In genomic region chr2:226906439-226906796, GRCh38 we compare ENCODE assay signal across 13 cellular contexts.
A peak's percentile ranks its signal among the peaks of the same experiment; 100 is the strongest.
DNase-seq lines count a peak whose midpoint lies in the region; ATAC-seq lines count a peak whose summit lies in the region.
"Had no signal": no experiment of that assay in that cellular context is flagged by ENCODE, and none has a peak within 500 bp of the region (broad histone marks: within the 10 kb centered on the region; RNA-seq: fewer than 3 reads in every experiment).

No MANE protein-coding gene starts in this region.

- no peaks in the 10 kb centered on the region for H3K9me3 Mint-ChIP-seq in stimulated activated naive CD8-positive, alpha-beta T cell treated with anti-CD3 and anti-CD28 coated beads, Interleukin-15, Interleukin-2, amounts not matched to agents 100 ng/mL and 50 ng/mL, for 24 hours

- H3K27me3 Mint-ChIP-seq in stimulated activated naive CD8-positive, alpha-beta T cell treated with anti-CD3 and anti-CD28 coated beads, Interleukin-15, Interleukin-2, amounts not matched to agents 100 ng/mL and 50 ng/mL, for 24 hours = no peaks in the 10 kb centered on the region

- H3K27ac Mint-ChIP-seq in stimulated activated naive CD8-positive, alpha-beta T cell treated with anti-CD3 and anti-CD28 coated beads, Interleukin-15, Interleukin-2, amounts not matched to agents 100 ng/mL and 50 ng/mL, for 24 hours = peak overlapping the region; percentile 46

- no peak for ATAC-seq in stimulated activated naive CD8-positive, alpha-beta T cell treated with anti-CD3 and anti-CD28 coated beads, Interleukin-15, Interleukin-2, amounts not matched to agents 100 U/mL and 50 U/mL, for 24 hours
- ATAC-seq in HG02798 (IDR thresholded peaks at IDR 0.05; ENCODE audit: poor library complexity, unreplicated experiment) (peak; percentile 54), HG03571 (IDR thresholded peaks at IDR 0.05; ENCODE audit: unreplicated experiment) (peak; percentile 56)
- ATAC-seq: A549, left ventricle myocardium superior had no signal

- DNase-seq in stimulated activated naive CD8-positive, alpha-beta T cell treated with anti-CD3 and anti-CD28 coated beads, Interleukin-15, Interleukin-2, amounts not matched to agents 100 U/mL and 50 U/mL, for 24 hours = no peak
- DNase-seq in NCI-H187 (lab: John Stamatoyannopoulos, UW) (no peak), NCI-H1105 treated with DMSO at 0.1 percent for 48 hours (lab: John Stamatoyannopoulos, UW) (no peak), NCI-H2107 treated with DMSO at 0.1 percent for 48 hours (lab: John Stamatoyannopoulos, UW; ENCODE audit: unreplicated experiment) (no peak), activated gamma-delta T cell treated with Interleukin-2 at 50 U/mL for 16 hours (no peak)
- DNase-seq: activated CD4-positive, alpha-beta T cell treated with anti-CD3 and anti-CD28 coated beads for 1 hour; Kasumi-1; left ventricle myocardium superior; OCI-M1 had no signal

- peaks cover 37% of the 10 kb centered on the region for H3K36me3 Mint-ChIP-seq in stimulated activated naive CD8-positive, alpha-beta T cell treated with anti-CD3 and anti-CD28 coated beads, Interleukin-15, Interleukin-2, amounts not matched to agents 100 ng/mL and 50 ng/mL, for 24 hours (ENCODE audit: low read depth)

- H3K4me3 Mint-ChIP-seq in stimulated activated naive CD8-positive, alpha-beta T cell treated with anti-CD3 and anti-CD28 coated beads, Interleukin-15, Interleukin-2, amounts not matched to agents 100 ng/mL and 50 ng/mL, for 24 hours = peak overlapping the region; percentile 30

- H3K4me1 Mint-ChIP-seq in stimulated activated naive CD8-positive, alpha-beta T cell treated with anti-CD3 and anti-CD28 coated beads, Interleukin-15, Interleukin-2, amounts not matched to agents 100 ng/mL and 50 ng/mL, for 24 hours (ENCODE audit: low read depth) = peaks cover 65% of the 10 kb centered on the region
